In the genomic region with DNA sequence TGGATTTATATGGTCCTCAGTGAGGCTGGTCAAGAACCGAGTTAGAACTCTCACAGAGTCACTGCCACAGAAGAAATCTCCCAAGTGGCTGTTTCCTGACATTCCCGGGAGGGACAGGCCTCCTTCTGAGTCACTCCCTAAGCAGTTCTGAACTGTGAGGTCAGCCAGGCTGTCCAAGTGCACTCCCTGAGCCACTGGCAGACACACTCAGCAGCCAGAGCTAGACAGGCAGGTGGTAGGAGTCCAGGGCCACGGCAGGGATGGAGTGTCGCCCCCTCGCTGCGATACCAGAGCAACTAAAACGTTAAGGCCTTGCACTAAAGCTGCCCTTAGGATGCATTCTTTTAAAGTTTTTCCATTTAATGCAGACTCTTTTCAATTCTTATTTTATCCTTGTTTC, we compare ENCODE assay signal across 8 cellular contexts. TPM values are rescaled to one million over a fixed set of nuclear protein-coding genes. Genes with fewer than 3 reads are reported as not detected.
DNase-seq lines count a peak whose midpoint lies in the region.

No MANE protein-coding gene starts in this region.

- DNase-seq in ELF-1 (ENCODE audit: low read depth, low spot score), result peak; percentile 63
- peak; percentile 23 to 64 for DNase-seq in SHP77 (lab: John Stamatoyannopoulos, UW)
- peak; percentile 72 for DNase-seq in fibroblast of peridontal ligament (ENCODE audit: extremely low read depth)
- peak; percentile 51 for DNase-seq in pulmonary artery endothelial cell (ENCODE audit: low read depth, low spot score)
- DNase-seq in NCI-H2029 treated with DMSO at 0.1 percent for 48 hours (lab: John Stamatoyannopoulos, UW), result no peak
- no peak for DNase-seq in NK-92 (lab: John Stamatoyannopoulos, UW; ENCODE audit: unreplicated experiment)
- DNase-seq in substantia nigra (lab: John Stamatoyannopoulos, UW), result no peak
- no peak for DNase-seq in NK-92 treated with Interleukin-12 subunit alpha and Interleukin-12 subunit beta, amount 100 ng/mL, for 24 hours (lab: John Stamatoyannopoulos, UW)

- H3K27ac ChIP-seq in substantia nigra (ENCODE audit: low read depth, low read length, poor library complexity, severe bottlenecking), result no peak overlapping the region

RNA-seq across cellular contexts. Expression of a gene that starts 3.4 kb away (rescaled TPM):
- not detected in 2 replicates for total RNA-seq in pulmonary artery endothelial cell

RNA-seq across cellular contexts. Expression of a gene that starts 19.2 kb away (rescaled TPM):
- total RNA-seq in pulmonary artery endothelial cell, result not detected in 2 replicates

Comparison
In these comparisons a context has a peak if more than half of its experiments do, and no peak if none do; other contexts are left out.
1. DNase-seq: peak in ELF-1 (single experiment), SHP77 (2 of 2), fibroblast of peridontal ligament (single experiment) and pulmonary artery endothelial cell (single experiment); none in NCI-H2029 treated with DMSO at 0.1 percent for 48 hours (single experiment), NK-92 (single experiment), substantia nigra (0 of 49) and NK-92 treated with Interleukin-12 subunit alpha and Interleukin-12 subunit beta, amount 100 ng/mL, for 24 hours (single experiment).